14 cellular contexts compared by ENCODE assay signal in the genomic region with DNA sequence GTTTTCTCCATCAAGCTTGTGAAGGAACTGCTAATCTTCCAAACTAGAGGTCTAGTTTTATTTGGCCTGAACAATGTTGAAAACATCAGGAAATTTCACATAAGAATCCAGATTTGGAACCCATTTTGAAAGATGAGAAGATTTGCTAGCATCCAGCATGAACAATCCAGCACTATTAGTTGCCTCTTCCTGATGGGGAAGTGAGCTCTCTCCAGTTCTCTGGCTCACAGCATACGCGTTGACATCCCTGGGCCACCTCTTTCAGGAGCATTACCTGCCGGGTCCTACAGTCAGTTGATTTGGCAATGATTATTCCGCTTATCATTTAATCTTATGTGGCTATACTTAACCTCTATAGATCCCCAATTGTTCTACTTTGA. TPM values are rescaled to one million over a fixed set of nuclear protein-coding genes. Genes with fewer than 3 reads are reported as not detected.
A peak's percentile ranks its signal among the peaks of the same experiment; 100 is the strongest.
DNase-seq lines count a peak whose midpoint lies in the region; ATAC-seq and TF ChIP-seq lines count a peak whose summit lies in the region.
"Had no signal": no experiment of that assay in that cellular context is flagged by ENCODE, and none has a peak within 500 bp of the region (broad histone marks: within the 10 kb centered on the region; RNA-seq: fewer than 3 reads in every experiment).

No MANE protein-coding gene starts in this region.

- H3K27me3 ChIP-seq in thymus (ENCODE audit: control insufficient read depth, insufficient read depth) (no peaks in the 10 kb centered on the region), upper lobe of left lung (no peaks in the 10 kb centered on the region), testis (no peaks in the 10 kb centered on the region)
- H3K27me3 ChIP-seq: uterus had no signal

- no peaks in the 10 kb centered on the region for H3K36me3 ChIP-seq in thymus (ENCODE audit: control insufficient read depth, insufficient read depth)
- H3K36me3 ChIP-seq in upper lobe of left lung, result no peaks in the 10 kb centered on the region
- H3K36me3 ChIP-seq in testis (ENCODE audit: low read depth, missing control alignments), result no peaks in the 10 kb centered on the region
- H3K36me3 ChIP-seq: uterus had no signal

- no peak for TF ChIP-seq POLR2A in upper lobe of left lung (IDR thresholded peaks at IDR 0.05)
- no peak for TF ChIP-seq POLR2A in testis (IDR thresholded peaks at IDR 0.05)

- ATAC-seq in activated T-cell treated with anti-CD3 and anti-CD28 coated beads, Interleukin-2, amount 50 U/mL, for 72 hours (replicated peaks in 1 of 2), result no peak
- ATAC-seq in upper lobe of left lung (ENCODE audit: low FRiP score in 2 of 2), result no peak

- H3K9me3 ChIP-seq in thymus (ENCODE audit: control insufficient read depth), result no peaks in the 10 kb centered on the region
- H3K9me3 ChIP-seq in upper lobe of left lung, result no peaks in the 10 kb centered on the region
- no peaks in the 10 kb centered on the region for H3K9me3 ChIP-seq in testis
- H3K9me3 ChIP-seq: uterus had no signal

- H3K36me3 Mint-ChIP-seq in activated T-cell treated with anti-CD3 and anti-CD28 coated beads, Interleukin-2, amount 50 U/mL, for 72 hours (ENCODE audit: insufficient read depth in 2 of 2), result no peaks in the 10 kb centered on the region
- H3K36me3 Mint-ChIP-seq in activated T-helper 1 cell treated with anti-CD3 and anti-CD28 coated beads, Interleukin-12 subunit alpha, Interleukin-12 subunit beta, Interleukin-2, Interleukin-4 antibody, amounts not matched to agents 30 ng/mL and 10 ng/mL and 1 ng/mL, durations not matched to agents 14 hours and 24 hours and 36 hours (ENCODE audit: low read depth), result no peaks in the 10 kb centered on the region

- H3K27me3 Mint-ChIP-seq in activated T-cell treated with anti-CD3 and anti-CD28 coated beads, Interleukin-2, amount 50 U/mL, for 72 hours (ENCODE audit: low read depth), result peaks cover 17% of the 10 kb centered on the region
- peaks cover 3% of the 10 kb centered on the region for H3K27me3 Mint-ChIP-seq in activated T-helper 1 cell treated with anti-CD3 and anti-CD28 coated beads, Interleukin-12 subunit alpha, Interleukin-12 subunit beta, Interleukin-2, Interleukin-4 antibody, amounts not matched to agents 30 ng/mL and 10 ng/mL and 1 ng/mL, durations not matched to agents 14 hours and 24 hours and 36 hours (ENCODE audit: insufficient read depth)

- WGBS in thymus, result 92% methylated on average over 4 of the region's 4 CpGs
- 87% methylated on average over 4 of the region's 4 CpGs for WGBS in upper lobe of left lung, 2 donors
- 92 to 95% methylated on average over 4 of the region's 4 CpGs for WGBS in testis, 2 donors

- peaks cover 83% of the 10 kb centered on the region for H3K4me1 Mint-ChIP-seq in activated T-cell treated with anti-CD3 and anti-CD28 coated beads, Interleukin-2, amount 50 U/mL, for 72 hours (ENCODE audit: low read depth)
- H3K4me1 Mint-ChIP-seq in activated T-helper 1 cell treated with anti-CD3 and anti-CD28 coated beads, Interleukin-12 subunit alpha, Interleukin-12 subunit beta, Interleukin-2, Interleukin-4 antibody, amounts not matched to agents 30 ng/mL and 10 ng/mL and 1 ng/mL, durations not matched to agents 14 hours and 24 hours and 36 hours (ENCODE audit: low read depth), result peaks cover 63% of the 10 kb centered on the region

- no peaks in the 10 kb centered on the region for H3K9me3 Mint-ChIP-seq in activated T-cell treated with anti-CD3 and anti-CD28 coated beads, Interleukin-2, amount 50 U/mL, for 72 hours
- H3K9me3 Mint-ChIP-seq in activated T-helper 1 cell treated with anti-CD3 and anti-CD28 coated beads, Interleukin-12 subunit alpha, Interleukin-12 subunit beta, Interleukin-2, Interleukin-4 antibody, amounts not matched to agents 30 ng/mL and 10 ng/mL and 1 ng/mL, durations not matched to agents 14 hours and 24 hours and 36 hours, result no peaks in the 10 kb centered on the region

- TF ChIP-seq CTCF in upper lobe of left lung (IDR thresholded peaks at IDR 0.05) (no peak), testis (IDR thresholded peaks at IDR 0.05) (no peak)

- H3K27ac Mint-ChIP-seq in activated T-cell treated with anti-CD3 and anti-CD28 coated beads, Interleukin-2, amount 50 U/mL, for 72 hours, result peak overlapping the region; percentile 85
- peak overlapping the region; percentile 70 for H3K27ac Mint-ChIP-seq in activated T-helper 1 cell treated with anti-CD3 and anti-CD28 coated beads, Interleukin-12 subunit alpha, Interleukin-12 subunit beta, Interleukin-2, Interleukin-4 antibody, amounts not matched to agents 30 ng/mL and 10 ng/mL and 1 ng/mL, durations not matched to agents 14 hours and 24 hours and 36 hours

- H3K4me3 ChIP-seq in thymus (ENCODE audit: low read length) (no peak overlapping the region), upper lobe of left lung (no peak overlapping the region), testis (no peak overlapping the region)
- H3K4me3 ChIP-seq: uterus had no signal

- H3K27ac ChIP-seq in thymus (ENCODE audit: low read depth), result peak overlapping the region; percentile 54
- peak overlapping the region in 1 of 4 donors; percentile 17 for H3K27ac ChIP-seq in upper lobe of left lung
- no peak overlapping the region for H3K27ac ChIP-seq in testis

- intact Hi-C loops in activated T-helper 1 cell treated with anti-CD3 and anti-CD28 coated beads, Interleukin-12 subunit alpha, Interleukin-12 subunit beta, Interleukin-2, Interleukin-4 antibody, amounts not matched to agents 30 ng/mL and 10 ng/mL and 1 ng/mL, durations not matched to agents 14 hours and 24 hours and 36 hours (cut with micrococcal nuclease), result loop anchor here (1.0 to 10.0 kb wide), 9 partner anchors 11 to 1387 kb away; a partner anchor contains a TSS
- intact Hi-C loops in testis (cut with DNase I; ENCODE audit: low total_unique reads), result no loop called here

- TF ChIP-seq EP300 in upper lobe of left lung (IDR thresholded peaks at IDR 0.05), result no peak

- DNase-seq in activated T-cell treated with anti-CD3 and anti-CD28 coated beads, Interleukin-2, amount 50 U/mL, for 72 hours, result no peak
- DNase-seq in activated T-cell treated with anti-CD3 and anti-CD28 coated beads for 4 hours (no peak), fibroblast of peridontal ligament (ENCODE audit: extremely low read depth) (peak; percentile 30), activated gamma-delta T cell (lab: John Stamatoyannopoulos, UW) (no peak), upper lobe of left lung (no peak), testis (no peak)
- DNase-seq in activated T-helper 1 cell treated with anti-CD3 and anti-CD28 coated beads, Interleukin-12 subunit alpha, Interleukin-12 subunit beta, Interleukin-2, Interleukin-4 antibody, amounts not matched to agents 30 ng/mL and 10 ng/mL and 1 ng/mL, durations not matched to agents 14 hours and 24 hours and 36 hours (ENCODE audit: low spot score), result no peak
- DNase-seq: DND-41, hippocampal formation, NCI-H1092 treated with DMSO at 0.1 percent for 48 hours had no signal

- H3K4me3 Mint-ChIP-seq in activated T-cell treated with anti-CD3 and anti-CD28 coated beads, Interleukin-2, amount 50 U/mL, for 72 hours, result peak overlapping the region; percentile 68 to 71
- peak overlapping the region; percentile 5 for H3K4me3 Mint-ChIP-seq in activated T-helper 1 cell treated with anti-CD3 and anti-CD28 coated beads, Interleukin-12 subunit alpha, Interleukin-12 subunit beta, Interleukin-2, Interleukin-4 antibody, amounts not matched to agents 30 ng/mL and 10 ng/mL and 1 ng/mL, durations not matched to agents 14 hours and 24 hours and 36 hours

- H3K4me1 ChIP-seq in thymus (ENCODE audit: control insufficient read depth, insufficient read depth, low read length), result no peaks in the 10 kb centered on the region
- peaks cover 0 to 9% (median 1%) of the 10 kb centered on the region in 4 donors for H3K4me1 ChIP-seq in upper lobe of left lung
- no peaks in the 10 kb centered on the region for H3K4me1 ChIP-seq in testis
- H3K4me1 ChIP-seq: uterus had no signal

RNA-seq across cellular contexts. Expression of a gene that starts 10.9 kb away (rescaled TPM):
- 1 to 10 TPM in 1 of 2 donors, under 1 TPM in 1; 0.70 to 2.2 TPM for total RNA-seq in activated T-cell treated with anti-CD3 and anti-CD28 coated beads, Interleukin-2, amount 50 U/mL, for 72 hours
- 0.62 and 0.93 TPM in 2 replicates for total RNA-seq in activated T-helper 1 cell treated with anti-CD3 and anti-CD28 coated beads, Interleukin-12 subunit alpha, Interleukin-12 subunit beta, Interleukin-2, Interleukin-4 antibody, amounts not matched to agents 30 ng/mL and 10 ng/mL and 1 ng/mL, durations not matched to agents 14 hours and 24 hours and 36 hours
- 20.8 TPM for polyA plus RNA-seq in thymus
- under 1 TPM in 3 of 6 donors, not detected in 3; 0.30 to 0.69 (median 0.34) TPM for total RNA-seq in upper lobe of left lung
- not detected for total RNA-seq in testis
- polyA plus RNA-seq in testis (ENCODE audit: insufficient read depth, low read depth, low replicate concordance), result not detected
- total RNA-seq: NCI-H460, RPMI7951 had no signal

RNA-seq across cellular contexts. Expression of a gene that starts 23.6 kb away (rescaled TPM):
- total RNA-seq in activated T-cell treated with anti-CD3 and anti-CD28 coated beads, Interleukin-2, amount 50 U/mL, for 72 hours, result not detected
- not detected in 2 replicates for total RNA-seq in activated T-helper 1 cell treated with anti-CD3 and anti-CD28 coated beads, Interleukin-12 subunit alpha, Interleukin-12 subunit beta, Interleukin-2, Interleukin-4 antibody, amounts not matched to agents 30 ng/mL and 10 ng/mL and 1 ng/mL, durations not matched to agents 14 hours and 24 hours and 36 hours
- polyA plus RNA-seq in thymus (2.2 TPM), testis (ENCODE audit: insufficient read depth, low read depth, low replicate concordance) (1.7 TPM)
- total RNA-seq in upper lobe of left lung (10 to 100 TPM in 2 of 6 donors, 1 to 10 TPM in 3, under 1 TPM in 1; 0.67 to 13.4 (median 3.2) TPM), testis (under 1 TPM in 1 of 2 donors, not detected in 1; 0.31 TPM)
- total RNA-seq: NCI-H460, RPMI7951 had no signal

RNA-seq across cellular contexts. Expression of a gene that starts 27.4 kb away (rescaled TPM):
- total RNA-seq in activated T-cell treated with anti-CD3 and anti-CD28 coated beads, Interleukin-2, amount 50 U/mL, for 72 hours, result under 1 TPM; 0.34 to 0.51 TPM
- total RNA-seq in activated T-helper 1 cell treated with anti-CD3 and anti-CD28 coated beads, Interleukin-12 subunit alpha, Interleukin-12 subunit beta, Interleukin-2, Interleukin-4 antibody, amounts not matched to agents 30 ng/mL and 10 ng/mL and 1 ng/mL, durations not matched to agents 14 hours and 24 hours and 36 hours, result 7.7 and 9.4 TPM in 2 replicates
- 2.1 TPM for polyA plus RNA-seq in thymus
- total RNA-seq in upper lobe of left lung, result 1 to 10 TPM; 1.7 to 6.2 (median 3.9) TPM
- under 1 TPM; 0.47 to 0.50 TPM for total RNA-seq in testis
- polyA plus RNA-seq in testis (ENCODE audit: insufficient read depth, low read depth, low replicate concordance), result 0.79 TPM
- total RNA-seq: NCI-H460, RPMI7951 had no signal
